Comparison of ENCODE assay signal across 2 cellular contexts in the genomic region with DNA sequence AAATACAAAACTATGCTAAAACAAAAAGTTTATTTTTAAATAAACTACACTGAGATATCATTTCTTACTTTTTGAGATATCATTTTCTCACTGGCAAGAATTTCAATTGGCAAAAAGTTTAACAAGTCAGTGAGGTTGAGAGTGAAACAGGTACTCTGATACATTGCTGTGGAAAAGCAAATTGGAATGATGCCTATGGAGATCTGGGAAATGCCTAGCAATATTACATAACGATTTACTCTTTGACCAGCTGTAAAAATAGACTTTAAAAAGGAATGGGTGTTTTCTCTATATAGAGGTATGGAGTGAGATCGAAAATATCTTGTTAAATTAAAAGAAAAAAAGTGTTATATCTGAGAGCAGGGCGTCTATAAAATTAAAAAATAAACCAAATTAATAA.
TF ChIP-seq lines count a peak whose summit lies in the region.

No MANE protein-coding gene starts in this region.

TF ChIP-seq in liver, 16 proteins besides CTCF, POLR2A, EP300 and RAD21:
- TF ChIP-seq SP1 (IDR thresholded peaks at IDR 0.05) (peak; percentile 27), NR2F2 (IDR thresholded peaks at IDR 0.05) (no peak), GABPA (IDR thresholded peaks at IDR 0.05 in 1 of 2, conservative IDR thresholded peaks at IDR 0.05 in 1 of 2) (no peak), RXRA (IDR thresholded peaks at IDR 0.05) (peak in 1 of 2 donors; percentile 39), TAF1 (conservative IDR thresholded peaks at IDR 0.05) (no peak), HNF4A (conservative IDR thresholded peaks at IDR 0.05) (peak; percentile 56 to 72), FOXA1 (IDR thresholded peaks at IDR 0.05) (no peak)

TF ChIP-seq in HepG2, 621 proteins besides CTCF, POLR2A, EP300 and RAD21:
- TF ChIP-seq YEATS4 (CRISPR knock-in tag; IDR thresholded peaks at IDR 0.05; ENCODE audit: borderline replicate concordance) = no peak
- TF ChIP-seq ATF6 (CRISPR knock-in tag; conservative IDR thresholded peaks at IDR 0.05) = no peak
- TF ChIP-seq GABPA (IDR thresholded peaks at IDR 0.05; ENCODE audit: low read depth, low read length) = no peak
- no peak for TF ChIP-seq GABPA (CRISPR knock-in tag; IDR thresholded peaks at IDR 0.05; ENCODE audit: low read depth)
- TF ChIP-seq, protein P1, sequence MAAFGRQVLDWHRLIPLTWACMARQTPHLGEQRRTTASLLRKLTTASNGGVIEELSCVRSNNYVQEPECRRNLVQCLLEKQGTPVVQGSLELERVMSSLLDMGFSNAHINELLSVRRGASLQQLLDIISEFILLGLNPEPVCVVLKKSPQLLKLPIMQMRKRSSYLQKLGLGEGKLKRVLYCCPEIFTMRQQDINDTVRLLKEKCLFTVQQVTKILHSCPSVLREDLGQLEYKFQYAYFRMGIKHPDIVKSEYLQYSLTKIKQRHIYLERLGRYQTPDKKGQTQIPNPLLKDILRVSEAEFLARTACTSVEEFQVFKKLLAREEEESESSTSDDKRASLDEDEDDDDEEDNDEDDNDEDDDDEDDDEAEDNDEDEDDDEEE (CRISPR knock-in tag; IDR thresholded peaks at IDR 0.05) = no peak
- TF ChIP-seq MTF2 (CRISPR knock-in tag; IDR thresholded peaks at IDR 0.05; ENCODE audit: borderline replicate concordance) = no peak
- no peak for TF ChIP-seq ZNF850 (CRISPR knock-in tag; conservative IDR thresholded peaks at IDR 0.05)
- no peak for TF ChIP-seq SRSF4 (IDR thresholded peaks at IDR 0.05; ENCODE audit: low read depth, low read length, poor library complexity, severe bottlenecking)
- TF ChIP-seq TBX3 (IDR thresholded peaks at IDR 0.05; ENCODE audit: borderline replicate concordance) = no peak
- no peak for TF ChIP-seq ZNF468 (CRISPR knock-in tag; IDR thresholded peaks at IDR 0.05)
- no peak for TF ChIP-seq FOXK2 (IDR thresholded peaks at IDR 0.05)
- TF ChIP-seq, protein P2, sequence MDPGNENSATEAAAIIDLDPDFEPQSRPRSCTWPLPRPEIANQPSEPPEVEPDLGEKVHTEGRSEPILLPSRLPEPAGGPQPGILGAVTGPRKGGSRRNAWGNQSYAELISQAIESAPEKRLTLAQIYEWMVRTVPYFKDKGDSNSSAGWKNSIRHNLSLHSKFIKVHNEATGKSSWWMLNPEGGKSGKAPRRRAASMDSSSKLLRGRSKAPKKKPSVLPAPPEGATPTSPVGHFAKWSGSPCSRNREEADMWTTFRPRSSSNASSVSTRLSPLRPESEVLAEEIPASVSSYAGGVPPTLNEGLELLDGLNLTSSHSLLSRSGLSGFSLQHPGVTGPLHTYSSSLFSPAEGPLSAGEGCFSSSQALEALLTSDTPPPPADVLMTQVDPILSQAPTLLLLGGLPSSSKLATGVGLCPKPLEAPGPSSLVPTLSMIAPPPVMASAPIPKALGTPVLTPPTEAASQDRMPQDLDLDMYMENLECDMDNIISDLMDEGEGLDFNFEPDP (CRISPR knock-in tag; conservative IDR thresholded peaks at IDR 0.05) = no peak
- TF ChIP-seq, protein P3, sequence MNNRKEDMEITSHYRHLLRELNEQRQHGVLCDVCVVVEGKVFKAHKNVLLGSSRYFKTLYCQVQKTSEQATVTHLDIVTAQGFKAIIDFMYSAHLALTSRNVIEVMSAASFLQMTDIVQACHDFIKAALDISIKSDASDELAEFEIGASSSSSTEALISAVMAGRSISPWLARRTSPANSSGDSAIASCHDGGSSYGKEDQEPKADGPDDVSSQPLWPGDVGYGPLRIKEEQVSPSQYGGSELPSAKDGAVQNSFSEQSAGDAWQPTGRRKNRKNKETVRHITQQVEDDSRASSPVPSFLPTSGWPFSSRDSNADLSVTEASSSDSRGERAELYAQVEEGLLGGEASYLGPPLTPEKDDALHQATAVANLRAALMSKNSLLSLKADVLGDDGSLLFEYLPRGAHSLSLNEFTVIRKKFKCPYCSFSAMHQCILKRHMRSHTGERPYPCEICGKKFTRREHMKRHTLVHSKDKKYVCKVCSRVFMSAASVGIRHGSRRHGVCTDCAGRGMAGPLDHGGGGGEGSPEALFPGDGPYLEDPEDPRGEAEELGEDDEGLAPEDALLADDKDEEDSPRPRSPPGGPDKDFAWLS (CRISPR knock-in tag; IDR thresholded peaks at IDR 0.05; ENCODE audit: borderline replicate concordance) = no peak
- TF ChIP-seq MED8 (CRISPR knock-in tag; IDR thresholded peaks at IDR 0.05; ENCODE audit: insufficient replicate concordance) = no peak
